Comparison of ENCODE assay signal across 1 cellular context in genomic region chr6:158507174-158507573, GRCh38.
TF ChIP-seq lines count a peak whose summit lies in the region.

No MANE protein-coding gene starts in this region.

TF ChIP-seq in IMR-90, 13 proteins besides CTCF, POLR2A, EP300 and RAD21:
- TF ChIP-seq MXI1 (IDR thresholded peaks at IDR 0.05; ENCODE audit: borderline replicate concordance, low read depth, low read length) = no peak
- no peak for TF ChIP-seq CEBPB (IDR thresholded peaks at IDR 0.05; ENCODE audit: low read depth, low read length)
- TF ChIP-seq MAFK (IDR thresholded peaks at IDR 0.05; ENCODE audit: low read depth, low read length) = no peak
- TF ChIP-seq RCOR1 (IDR thresholded peaks at IDR 0.05; ENCODE audit: insufficient replicate concordance, low read length) = no peak
- TF ChIP-seq ELK1 (IDR thresholded peaks at IDR 0.05; ENCODE audit: borderline replicate concordance, low read depth, low read length) = no peak
- TF ChIP-seq BHLHE40 (IDR thresholded peaks at IDR 0.05; ENCODE audit: low read depth, low read length) = no peak
- TF ChIP-seq RFX5 (IDR thresholded peaks at IDR 0.05; ENCODE audit: low read depth, low read length) = no peak
- TF ChIP-seq NFE2L2 (IDR thresholded peaks at IDR 0.05; ENCODE audit: low read depth, low read length) = no peak
- TF ChIP-seq MAZ (IDR thresholded peaks at IDR 0.05; ENCODE audit: borderline replicate concordance, low read depth, low read length) = no peak
- no peak for TF ChIP-seq CHD1 (IDR thresholded peaks at IDR 0.05; ENCODE audit: low read depth, low read length)
TF ChIP-seq in IMR-90: peak in this region for 0.
